In genomic region chr6:53793318-53793975, GRCh38 we compare ENCODE assay signal across 8 cellular contexts. TPM values are rescaled to one million over a fixed set of nuclear protein-coding genes. Genes with fewer than 3 reads are reported as not detected.
DNase-seq lines count a peak whose midpoint lies in the region; ATAC-seq, FAIRE-seq and TF ChIP-seq lines count a peak whose summit lies in the region.

No MANE protein-coding gene starts in this region.

- peak overlapping the region; percentile 92 for H3K27ac Mint-ChIP-seq in activated CD4-positive, alpha-beta T cell treated with anti-CD3 and anti-CD28 coated beads, Interleukin-2, amount 10 ng/mL, durations not matched to agents 24 days and 14 days

- peak overlapping the region in 3 of 4 experiments; percentile 36 to 82 (median 67); a peak in 6 of 7 replicates for H3K9ac ChIP-seq in H1 (replicated peaks in 1 of 4; ENCODE audit: extremely low read depth in 1 of 4, low read depth in 3 of 4, low read length in 3 of 4)

- no peak overlapping the region; the same call in 1 of the 2 replicates for H2BK12ac ChIP-seq in H1 (ENCODE audit: low read depth, low read length)

- H3K36me3 ChIP-seq in DOHH2 (ENCODE audit: control insufficient read depth, low read length) (no peaks in the 10 kb centered on the region), H1 (ENCODE audit: control insufficient read depth in 2 of 4, insufficient read depth in 4 of 4, low read length in 3 of 4) (no peaks in the 10 kb centered on the region), mesodermal cell (ENCODE audit: control insufficient read depth, insufficient read depth, low read length) (no peaks in the 10 kb centered on the region)

- H2BK20ac ChIP-seq in H1 (ENCODE audit: low read length), result no peak overlapping the region

- H3K9me3 ChIP-seq in DOHH2 (ENCODE audit: control insufficient read depth, insufficient read depth, low read length), result 0 out of 2 replicates have a peak, but pooled peaks cover 5% of the 10 kb centered on the region
- no peaks in the 10 kb centered on the region for H3K9me3 ChIP-seq in H1 (ENCODE audit: insufficient read depth in 2 of 2, low read depth in 1 of 2, low read length in 1 of 2)
- no peaks in the 10 kb centered on the region for H3K9me3 ChIP-seq in mesodermal cell (ENCODE audit: control insufficient read depth, low read length)

- peak; percentile 30 for ATAC-seq in HG02623 (IDR thresholded peaks at IDR 0.05; ENCODE audit: unreplicated experiment)

- H3K4ac ChIP-seq in H1 (replicated peaks; ENCODE audit: insufficient read length, low read depth, low read length), result no peak overlapping the region

- peak overlapping the region; percentile 98 for H2AFZ ChIP-seq in H1 (ENCODE audit: low read length)

- H2AK5ac ChIP-seq in H1 (ENCODE audit: low read depth, low read length), result no peak overlapping the region

- H3K79me2 ChIP-seq in DOHH2 (ENCODE audit: control insufficient read depth, low read length), result peaks cover 15% of the 10 kb centered on the region
- H3K79me2 ChIP-seq in H1 (ENCODE audit: control insufficient read depth in 1 of 2, insufficient read depth in 2 of 2, low read length in 2 of 2), result peaks cover 0 to 21% of the 10 kb centered on the region in 2 experiments; a peak in 3 of 4 replicates

- peaks cover 25% of the 10 kb centered on the region for H3K23me2 ChIP-seq in H1 (ENCODE audit: low read depth, low read length)

- H4K8ac ChIP-seq in H1 (ENCODE audit: extremely low read depth, insufficient read depth, low read length), result no peak overlapping the region

- no peak for TF ChIP-seq CTCF in DOHH2 (IDR thresholded peaks at IDR 0.05; ENCODE audit: low read depth, low read length, poor library complexity, severe bottlenecking)
- no peak for TF ChIP-seq CTCF in H1 (IDR thresholded peaks at IDR 0.05; ENCODE audit: control extremely low read depth in 1 of 3, insufficient read depth in 1 of 3, low read depth in 1 of 3, low read length in 3 of 3)

- H3K27me3 ChIP-seq in DOHH2 (ENCODE audit: control insufficient read depth, low read length) (peaks cover 16% of the 10 kb centered on the region), H1 (replicated peaks in 1 of 4; ENCODE audit: control insufficient read depth in 3 of 4, extremely low read depth in 1 of 4, insufficient read depth in 3 of 4, low read length in 3 of 4) (peaks cover 0 to 6% (median 2%) of the 10 kb centered on the region in 4 experiments; a peak in 3 of 7 replicates)

- WGBS in H1 (ENCODE audit: extremely low coverage in 1 of 2, insufficient coverage in 1 of 2, insufficient read length in 1 of 2, insufficient replicate concordance in 2 of 2, low coverage in 1 of 2, low lambda C conversion rate in 2 of 2, missing lambda C conversion rate in 1 of 2), 2 experiments, result 0% methylated on average over 16 of the region's 16 CpGs; no CpG with 5 or more reads in 1 of the 2 experiments
- 0 to 1% methylated on average over 14 of the region's 16 CpGs for WGBS in mesodermal cell (ENCODE audit: insufficient coverage in 2 of 2), 2 experiments

- peaks cover 21% of the 10 kb centered on the region for H3K4me1 ChIP-seq in DOHH2 (ENCODE audit: control insufficient read depth, low read length)
- H3K4me1 ChIP-seq in H1 (replicated peaks in 1 of 4; ENCODE audit: control insufficient read depth in 3 of 4, insufficient read depth in 4 of 4, low read length in 3 of 4), result peaks cover 0 to 6% (median 3%) of the 10 kb centered on the region in 4 experiments; a peak in 5 of 7 replicates
- H3K4me1 ChIP-seq in mesodermal cell (ENCODE audit: control insufficient read depth, insufficient read depth, low read length, poor library complexity, severe bottlenecking), result peaks cover 12% of the 10 kb centered on the region

- CTCF ChIA-PET in H1 (lab: Charles Lee; ENCODE audit: partially characterized antibody), result interaction anchor here (1.0 to 6.1 kb wide), 7 partner anchors 35 to 175 kb away, joined by 3 to 52 read pairs (median 3); no protein-coding TSS in a partner anchor

- no peak overlapping the region for H4K5ac ChIP-seq in H1 (ENCODE audit: insufficient read length, low read depth, low read length)

- peaks cover 28% of the 10 kb centered on the region for H3K4me1 Mint-ChIP-seq in activated CD4-positive, alpha-beta T cell treated with anti-CD3 and anti-CD28 coated beads, Interleukin-2, amount 10 ng/mL, durations not matched to agents 24 days and 14 days

- no peak for TF ChIP-seq EP300 in H1 (IDR thresholded peaks at IDR 0.05; ENCODE audit: borderline replicate concordance in 1 of 2, low read depth in 2 of 2, low read length in 2 of 2)

- peak overlapping the region; percentile 98 for H3K4me3 Mint-ChIP-seq in activated CD4-positive, alpha-beta T cell treated with anti-CD3 and anti-CD28 coated beads, Interleukin-2, amount 10 ng/mL, durations not matched to agents 24 days and 14 days

- H3K79me1 ChIP-seq in H1 (ENCODE audit: low read depth, low read length), result peaks cover 10% of the 10 kb centered on the region

- no peak for FAIRE-seq in H1 (lab: Jason Lieb, UNC)

- H3K27ac ChIP-seq in DOHH2 (ENCODE audit: low read depth, low read length), result peak overlapping the region; percentile 60
- H3K27ac ChIP-seq in H1 (ENCODE audit: low read depth, low read length), result no peak overlapping the region
- H3K27ac ChIP-seq in mesodermal cell (ENCODE audit: low read depth, low read length, severe bottlenecking), result no peak overlapping the region

- no peaks in the 10 kb centered on the region for H4K20me1 ChIP-seq in DOHH2 (ENCODE audit: control insufficient read depth, insufficient read depth, low read depth, low read length)
- H4K20me1 ChIP-seq in H1 (replicated peaks in 1 of 2; ENCODE audit: control insufficient read depth in 1 of 2, insufficient read depth in 2 of 2, low read length in 2 of 2), result peaks cover 1 to 5% of the 10 kb centered on the region in 2 experiments

- H3K4me2 ChIP-seq in DOHH2 (ENCODE audit: low read length) (peak overlapping the region; percentile 89), H1 (ENCODE audit: insufficient read depth in 1 of 2, low read depth in 2 of 2, low read length in 2 of 2) (peak overlapping the region; percentile 96 to 99)

- H4K91ac ChIP-seq in H1 (replicated peaks; ENCODE audit: insufficient read length, low read length), result no peak overlapping the region

- H3K9me2 ChIP-seq in DOHH2 (replicated peaks; ENCODE audit: control insufficient read depth, low read length), result no peaks in the 10 kb centered on the region

- peak overlapping the region; percentile 33 for H3K56ac ChIP-seq in H1 (replicated peaks; ENCODE audit: insufficient read length, low read depth, low read length)

- intact Hi-C loops in activated CD4-positive, alpha-beta T cell treated with anti-CD3 and anti-CD28 coated beads, Interleukin-2, amount 10 ng/mL, durations not matched to agents 24 days and 14 days (cut with micrococcal nuclease), result loop anchor here (10.0 kb wide), 1 partner anchor 151 kb away; no protein-coding TSS in a partner anchor

- no peaks in the 10 kb centered on the region for H3K36me3 Mint-ChIP-seq in activated CD4-positive, alpha-beta T cell treated with anti-CD3 and anti-CD28 coated beads, Interleukin-2, amount 10 ng/mL, durations not matched to agents 24 days and 14 days (ENCODE audit: low read depth)

- H3K27me3 Mint-ChIP-seq in activated CD4-positive, alpha-beta T cell treated with anti-CD3 and anti-CD28 coated beads, Interleukin-2, amount 10 ng/mL, durations not matched to agents 24 days and 14 days, result peaks cover 61% of the 10 kb centered on the region

- H3F3A ChIP-seq in DOHH2 (ENCODE audit: control insufficient read depth, insufficient read depth), result no peaks in the 10 kb centered on the region

- H3K4me3 ChIP-seq in DOHH2 (ENCODE audit: low read length) (peak overlapping the region; percentile 79), H1 (ENCODE audit: extremely low read depth in 1 of 4, insufficient read depth in 2 of 4, low read depth in 3 of 4, low read length in 4 of 4) (peak overlapping the region; percentile 68 to 90 (median 88)), mesodermal cell (ENCODE audit: extremely low read depth, insufficient read depth, low read length, poor library complexity, severe bottlenecking) (peak overlapping the region; percentile 72)

- H3K14ac ChIP-seq in H1 (ENCODE audit: insufficient read length), result no peak overlapping the region

- H2BK5ac ChIP-seq in H1 (ENCODE audit: low read depth, low read length), result 0 out of 2 replicates have a peak overlapping the region, but pooled peaks have one; percentile 77

- peak; percentile 56 for DNase-seq in NCI-H2227 (lab: John Stamatoyannopoulos, UW; ENCODE audit: unreplicated experiment)
- peak; percentile 82 for DNase-seq in activated CD4-positive, alpha-beta T cell treated with anti-CD3 and anti-CD28 coated beads, Interleukin-2, amount 10 ng/mL, durations not matched to agents 24 days and 14 days
- DNase-seq in H1 (ENCODE audit: low read depth in 1 of 2, low spot score in 2 of 2), result peak in 1 of 2 experiments; percentile 54
- DNase-seq in stromal cell of bone marrow (ENCODE audit: low read depth), result peak; percentile 40
- no peak for DNase-seq in T1000 (lab: John Stamatoyannopoulos, UW)

- no peak overlapping the region for H2BK15ac ChIP-seq in H1 (ENCODE audit: low read length)

- H3K9me3 Mint-ChIP-seq in activated CD4-positive, alpha-beta T cell treated with anti-CD3 and anti-CD28 coated beads, Interleukin-2, amount 10 ng/mL, durations not matched to agents 24 days and 14 days, result peaks cover 13% of the 10 kb centered on the region

- no peak overlapping the region for H3K23ac ChIP-seq in H1 (ENCODE audit: insufficient read length)

- H2BK120ac ChIP-seq in H1 (replicated peaks; ENCODE audit: low read depth, low read length), result no peak overlapping the region

- TF ChIP-seq RAD21 in H1 (IDR thresholded peaks at IDR 0.05 in 1 of 2, conservative IDR thresholded peaks at IDR 0.05 in 1 of 2; ENCODE audit: low read depth in 2 of 2, low read length in 2 of 2), result no peak

- no peak; a peak in 1 of 3 replicates for TF ChIP-seq POLR2A in H1 (IDR thresholded peaks at IDR 0.05; ENCODE audit: control extremely low read depth in 1 of 2, low read depth in 2 of 2, low read length in 2 of 2)

- H3K18ac ChIP-seq in H1 (ENCODE audit: extremely low read depth, low read length), result peak overlapping the region; percentile 63

- POLR2A ChIA-PET in H1 (lab: Charles Lee; ENCODE audit: partially characterized antibody), result interaction anchor here (0.6 to 2.4 kb wide), 10 partner anchors 10 to 170 kb away, joined by 3 to 10 read pairs (median 4); no protein-coding TSS in a partner anchor

RNA-seq across cellular contexts. Expression of gene LRRC1, which starts 1.4 kb away (rescaled TPM):
- total RNA-seq in activated CD4-positive, alpha-beta T cell treated with anti-CD3 and anti-CD28 coated beads, Interleukin-2, amount 10 ng/mL, durations not matched to agents 24 days and 14 days, result 2.3 and 2.7 TPM in 2 replicates
- total RNA-seq in H1 (2021; fragmentation: NEBNext Ultra II Directional; extraction: Animal tissue kit (Norgen Biotek cat#: 25700)), result 15.9 and 16.2 TPM in 2 replicates
- polyA plus RNA-seq in H1 (2011; rRNA removed), result 6.7 and 7.1 TPM in 2 replicates
- polyA plus RNA-seq in H1 (2011; cell fraction: cytosol; rRNA removed), result 9.2 TPM
- 11.4 TPM for polyA plus RNA-seq in H1 (2011; cell fraction: nucleus; rRNA removed)
- polyA plus RNA-seq in H1 (2012, experiment 1 of 2), result 8.2 to 9.5 TPM (median 8.7 TPM) in 4 replicates
- polyA plus RNA-seq in H1 (2012, experiment 2 of 2), result 3.0 TPM
- polyA plus RNA-seq in H1 (2013, experiment 1 of 2), result 10.0 TPM
- polyA plus RNA-seq in H1 (2013, experiment 2 of 2), result 10.5 TPM
- polyA minus RNA-seq in H1 (2011; rRNA and poly(A)+ RNA removed), result 9.9 and 10.3 TPM in 2 replicates
- 6.2 TPM for polyA minus RNA-seq in H1 (2011; cell fraction: cytosol; rRNA and poly(A)+ RNA removed)
- 14.3 TPM for polyA minus RNA-seq in H1 (2011; cell fraction: nucleus; rRNA and poly(A)+ RNA removed)
- polyA plus RNA-seq in mesodermal cell (2013, experiment 1 of 2), result 5.1 TPM
- 6.5 TPM for polyA plus RNA-seq in mesodermal cell (2013, experiment 2 of 2)
